In the genomic region with DNA sequence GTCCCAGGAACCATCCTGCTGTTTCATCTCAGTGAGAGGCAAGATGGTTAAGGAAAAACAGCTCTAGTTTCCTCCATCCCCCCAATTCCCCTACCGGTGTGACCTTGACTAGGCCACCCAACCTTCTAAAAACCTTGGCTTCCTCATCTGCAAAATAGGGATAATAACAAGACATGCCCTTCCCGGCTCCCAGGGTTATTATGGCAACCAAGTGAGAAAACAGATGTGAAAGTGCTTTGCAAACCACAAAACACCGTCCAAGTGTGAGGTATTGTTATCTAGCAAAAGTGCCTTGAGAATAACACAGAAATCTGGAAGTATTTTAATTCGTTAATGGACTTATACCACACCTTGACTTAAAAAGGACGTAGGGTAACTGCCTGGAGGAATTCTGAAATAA, we compare ENCODE assay signal across 9 cellular contexts.
DNase-seq lines count a peak whose midpoint lies in the region; ATAC-seq and TF ChIP-seq lines count a peak whose summit lies in the region.
"Had no signal": no experiment of that assay in that cellular context is flagged by ENCODE, and none has a peak within 500 bp of the region (broad histone marks: within the 10 kb centered on the region; RNA-seq: fewer than 3 reads in every experiment).

No MANE protein-coding gene starts in this region.

- H3K4me3 ChIP-seq in MM.1S (ENCODE audit: low read length) = no peak overlapping the region
- no peak overlapping the region for H3K4me3 ChIP-seq in mucosa of descending colon

- H3K4me3 Mint-ChIP-seq in CD14-positive monocyte (no peak overlapping the region), MCF 10A (ENCODE audit: unreplicated experiment) (no peak overlapping the region)
- peak overlapping the region; percentile 76 to 97 (median 87) for H3K4me3 Mint-ChIP-seq in naive thymus-derived CD8-positive, alpha-beta T cell

- intact Hi-C loops in CD14-positive monocyte (cut with micrococcal nuclease) = loop anchor here in 1 of 2 donors (5.0 kb wide), 2 partner anchors 34 to 41 kb away; no protein-coding TSS in a partner anchor
- intact Hi-C loops in MCF 10A (cut with micrococcal nuclease) = loop anchor here (2.0 kb wide), 1 partner anchor 26 kb away; no protein-coding TSS in a partner anchor
- intact Hi-C loops in mucosa of descending colon (cut with DNase I, micrococcal nuclease) = no loop called here

- POLR2A ChIA-PET in MCF 10A (lab: Yijun Ruan, JAX) = interaction anchor here (0.8 to 4.6 kb wide), 16 partner anchors 8 to 298 kb away, joined by 3 to 47 read pairs (median 7); partner anchors contain the start of gene ITPKB
- POLR2A ChIA-PET in naive thymus-derived CD8-positive, alpha-beta T cell (lab: Charles Lee) = interaction anchor here (1.3 to 33.5 kb wide), 9 partner anchors 8 to 63 kb away, joined by 3 to 613 read pairs (median 14); partner anchors contain the start of gene ITPKB

- H3K9me2 ChIP-seq in MM.1S (replicated peaks; ENCODE audit: insufficient read depth, low read length) = no peaks in the 10 kb centered on the region

- no TSS peak for BruUV-seq in MCF 10A (replicated peaks; lab: Mats Ljungman, UMichigan)

- CTCF ChIA-PET in MCF 10A (lab: Yijun Ruan, JAX) = interaction anchor here (0.7 to 2.2 kb wide), 9 partner anchors 9 to 251 kb away, joined by 3 to 12 read pairs (median 3); no protein-coding TSS in a partner anchor

- H3K79me2 ChIP-seq in MM.1S (ENCODE audit: low read length) = peaks cover 92% of the 10 kb centered on the region

- peaks cover 24 to 25% of the 10 kb centered on the region in 2 donors for H3K36me3 Mint-ChIP-seq in CD14-positive monocyte
- no peaks in the 10 kb centered on the region for H3K36me3 Mint-ChIP-seq in MCF 10A (ENCODE audit: insufficient read depth, unreplicated experiment)
- peaks cover 0 to 39% (median 3%) of the 10 kb centered on the region in 3 donors for H3K36me3 Mint-ChIP-seq in naive thymus-derived CD8-positive, alpha-beta T cell
- H3K36me3 Mint-ChIP-seq: brain had no signal

- H3K9me3 Mint-ChIP-seq in CD14-positive monocyte (peaks cover 0 to 2% (median 0%) of the 10 kb centered on the region in 7 donors), MCF 10A (ENCODE audit: unreplicated experiment) (no peaks in the 10 kb centered on the region)
- H3K9me3 Mint-ChIP-seq in naive thymus-derived CD8-positive, alpha-beta T cell = no peaks in the 10 kb centered on the region
- H3K9me3 Mint-ChIP-seq: brain had no signal

- H3K9ac ChIP-seq in MM.1S (ENCODE audit: low read length) = no peak overlapping the region

- peaks cover 22% of the 10 kb centered on the region for H3K4me1 ChIP-seq in MM.1S (ENCODE audit: low read length)
- H3K4me1 ChIP-seq in mucosa of descending colon (ENCODE audit: low read depth) = peaks cover 30% of the 10 kb centered on the region

- no peaks in the 10 kb centered on the region for H4K20me1 ChIP-seq in MM.1S (ENCODE audit: insufficient read depth, low read length)

- H3K27ac Mint-ChIP-seq in CD14-positive monocyte = peak overlapping the region; percentile 97 to 99 (median 98)
- H3K27ac Mint-ChIP-seq in MCF 10A (ENCODE audit: low read depth, unreplicated experiment) = peak overlapping the region; percentile 94
- H3K27ac Mint-ChIP-seq in naive thymus-derived CD8-positive, alpha-beta T cell = peak overlapping the region; percentile 99 to 100 (median 99)

- H3K27me3 ChIP-seq in MM.1S (replicated peaks; ENCODE audit: insufficient read depth, low read length) = no peaks in the 10 kb centered on the region

- ATAC-seq in naive thymus-derived CD8-positive, alpha-beta T cell = no peak
- ATAC-seq in GM21526 (IDR thresholded peaks at IDR 0.05; ENCODE audit: low FRiP score, unreplicated experiment) (no peak), mucosa of descending colon (no peak), GM18505 (IDR thresholded peaks at IDR 0.05; ENCODE audit: unreplicated experiment) (no peak)

- H3K4me1 Mint-ChIP-seq in CD14-positive monocyte = peaks cover 88% of the 10 kb centered on the region
- peaks cover 30% of the 10 kb centered on the region for H3K4me1 Mint-ChIP-seq in MCF 10A (ENCODE audit: insufficient read depth, unreplicated experiment)
- peaks cover 67 to 99% (median 98%) of the 10 kb centered on the region in 4 donors for H3K4me1 Mint-ChIP-seq in naive thymus-derived CD8-positive, alpha-beta T cell

- H3K27me3 Mint-ChIP-seq in CD14-positive monocyte (ENCODE audit: low read depth in 3 of 3) = peaks cover 0 to 3% (median 0%) of the 10 kb centered on the region in 3 donors
- no peaks in the 10 kb centered on the region for H3K27me3 Mint-ChIP-seq in MCF 10A (ENCODE audit: insufficient read depth, unreplicated experiment)
- no peaks in the 10 kb centered on the region for H3K27me3 Mint-ChIP-seq in naive thymus-derived CD8-positive, alpha-beta T cell
- H3K27me3 Mint-ChIP-seq: brain had no signal

- H3F3A ChIP-seq in MM.1S (ENCODE audit: insufficient read depth, low read length) = peaks cover 8% of the 10 kb centered on the region; the same call in 1 of the 2 replicates

- no peak for TF ChIP-seq POLR2A in GM18505 (IDR thresholded peaks at IDR 0.05; ENCODE audit: borderline replicate concordance, extremely low read depth, insufficient read depth, insufficient read length)

- no peak overlapping the region for H2AFZ ChIP-seq in MM.1S (ENCODE audit: low read length)

- H3K27ac ChIP-seq in MM.1S (ENCODE audit: low read length) = no peak overlapping the region

- peak overlapping the region; percentile 45 for H3K4me2 ChIP-seq in MM.1S (ENCODE audit: low read depth, low read length)

- H3K36me3 ChIP-seq in MM.1S (replicated peaks; ENCODE audit: insufficient read depth, low read length) (no peaks in the 10 kb centered on the region), mucosa of descending colon (ENCODE audit: low read depth) (no peaks in the 10 kb centered on the region)

- no peak for DNase-seq in CD14-positive monocyte (ENCODE audit: low spot score)
- DNase-seq in MM.1S = no peak
- DNase-seq in MCF 10A (ENCODE audit: unreplicated experiment) = no peak
- no peak for DNase-seq in naive thymus-derived CD8-positive, alpha-beta T cell
- DNase-seq in NCI-H2107 (lab: John Stamatoyannopoulos, UW) = no peak
- DNase-seq in mucosa of descending colon = no peak

- TF ChIP-seq CTCF in CD14-positive monocyte (IDR thresholded peaks at IDR 0.05) (no peak), MM.1S (IDR thresholded peaks at IDR 0.05; ENCODE audit: low read length) (no peak), MCF 10A (IDR thresholded peaks at IDR 0.05; ENCODE audit: unreplicated experiment) (no peak), mucosa of descending colon (IDR thresholded peaks at IDR 0.05) (no peak)

- H3K9me3 ChIP-seq in MM.1S (replicated peaks; ENCODE audit: insufficient read depth, low read length) (no peaks in the 10 kb centered on the region), mucosa of descending colon (no peaks in the 10 kb centered on the region)

Comparison
In these comparisons a context has a peak if more than half of its experiments do, and no peak if none do; other contexts are left out.
1. H3K4me3 Mint-ChIP-seq: peak in naive thymus-derived CD8-positive, alpha-beta T cell (10 of 10); none in CD14-positive monocyte (0 of 2) and MCF 10A (single experiment).
2. Peak in every context shown above with its lines, with median percentiles within 50 percentile points of each other: H3K27ac Mint-ChIP-seq.